Comparison of ENCODE assay signal across 10 cellular contexts in the genomic region with DNA sequence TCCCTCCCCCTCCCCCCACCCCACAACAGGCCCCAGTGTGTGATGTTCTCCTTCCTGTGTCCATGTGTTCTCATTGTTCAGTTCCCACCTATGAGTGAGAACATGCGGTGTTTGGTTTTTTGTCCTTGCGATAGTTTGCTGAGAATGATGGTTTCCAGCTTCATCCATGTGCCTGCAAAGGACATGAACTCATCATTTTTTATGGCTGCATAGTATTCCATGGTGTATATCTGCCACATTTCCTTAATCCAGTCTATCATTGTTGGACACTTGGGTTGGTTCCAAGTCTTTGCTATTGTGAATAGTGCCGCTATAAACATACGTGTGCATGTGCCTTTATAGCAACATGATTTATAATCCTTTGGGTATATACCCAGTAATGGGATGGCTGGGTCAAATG. TPM values are rescaled to one million over a fixed set of nuclear protein-coding genes. Genes with fewer than 3 reads are reported as not detected.
"Had no signal": no experiment of that assay in that cellular context is flagged by ENCODE, and none has a peak within 500 bp of the region (broad histone marks: within the 10 kb centered on the region; RNA-seq: fewer than 3 reads in every experiment).

No MANE protein-coding gene starts in this region.

RNA-seq across cellular contexts. Expression of gene ITGA8, which starts 41.5 kb away (rescaled TPM):
- total RNA-seq: activated naive CD4-positive, alpha-beta T cell treated with anti-CD3 and anti-CD28 coated beads for 36 hours; activated naive CD4-positive, alpha-beta T cell treated with anti-CD3 and anti-CD28 coated beads, Interleukin-2, amount 50 U/mL, for 72 hours; activated naive CD8-positive, alpha-beta T cell treated with anti-CD3 and anti-CD28 coated beads for 36 hours; activated naive CD8-positive, alpha-beta T cell treated with anti-CD3 and anti-CD28 coated beads, Interleukin-2, amount 10 ng/mL, durations not matched to agents 7 days and 5 days; activated T-cell treated with anti-CD3 and anti-CD28 coated beads, Interleukin-2, amount 50 U/mL, for 4 hours; activated T-cell treated with anti-CD3 and anti-CD28 coated beads, Interleukin-2, amount 50 U/mL, for 72 hours; activated T-helper 1 cell treated with anti-CD3 and anti-CD28 coated beads, Interleukin-12 subunit alpha, Interleukin-12 subunit beta, Interleukin-2, Interleukin-4 antibody, amounts not matched to agents 30 ng/mL and 10 ng/mL and 1 ng/mL, durations not matched to agents 14 hours and 24 hours and 36 hours; activated T-helper 17 cell treated with anti-CD3 and anti-CD28 coated beads, Interleukin-2, amount 50 U/mL, for 72 hours; activated T-helper 2 cell treated with anti-CD3 and anti-CD28 coated beads, Interferon-gamma antibody, Interleukin-2, Interleukin-4, amounts not matched to agents 10 μg/mL and 5 μg/mL and 100 μg/mL, durations not matched to agents 14 hours and 24 hours and 36 hours; astrocyte had no signal
